ENCODE assay signal across 21 cellular contexts in genomic region chr1:240737761-240738265, GRCh38.
DNase-seq lines count a peak whose midpoint lies in the region; ATAC-seq and TF ChIP-seq lines count a peak whose summit lies in the region.
"Had no signal": no experiment of that assay in that cellular context is flagged by ENCODE, and none has a peak within 500 bp of the region (broad histone marks: within the 10 kb centered on the region; RNA-seq: fewer than 3 reads in every experiment).

No MANE protein-coding gene starts in this region.

- H3K4me3 ChIP-seq in ACC112 (ENCODE audit: low read depth, low read length): no peak overlapping the region
- no peak overlapping the region for H3K4me3 ChIP-seq in GM23248
- no peak overlapping the region for H3K4me3 ChIP-seq in A673 (ENCODE audit: low read depth, low read length, poor library complexity, severe bottlenecking)
- H3K4me3 ChIP-seq: Peyer's patch had no signal

- H3K9me3 ChIP-seq in GM23248 (ENCODE audit: low read depth) (no peaks in the 10 kb centered on the region), A673 (ENCODE audit: low read depth, low read length, poor library complexity, severe bottlenecking) (no peaks in the 10 kb centered on the region)
- H3K9me3 ChIP-seq: Peyer's patch had no signal

- H3K4me2 ChIP-seq in GM23248 (ENCODE audit: unreplicated experiment): peak overlapping the region; percentile 26

- no peaks in the 10 kb centered on the region for H3K9me2 ChIP-seq in GM23248 (ENCODE audit: insufficient read depth)

- BruUV-seq in A673 (replicated peaks; lab: Mats Ljungman, UMichigan): no TSS peak

- CTCF ChIA-PET in A673 (lab: Charles Lee): no interaction called here

- no peak for TF ChIP-seq CTCF in A673 (conservative IDR thresholded peaks at IDR 0.05; ENCODE audit: low read depth, low read length)

- H3K36me3 ChIP-seq in ACC112 (ENCODE audit: insufficient read depth, low read length) (no peaks in the 10 kb centered on the region), GM23248 (ENCODE audit: low read depth) (no peaks in the 10 kb centered on the region), A673 (ENCODE audit: insufficient read depth, low read length, poor library complexity, severe bottlenecking) (no peaks in the 10 kb centered on the region)
- H3K36me3 ChIP-seq: Peyer's patch had no signal

- H3K4me1 ChIP-seq in ACC112 (ENCODE audit: control insufficient read depth, insufficient read depth, low read length, unreplicated experiment) (peaks cover 26% of the 10 kb centered on the region), GM23248 (ENCODE audit: insufficient read depth) (peaks cover 37% of the 10 kb centered on the region), A673 (ENCODE audit: insufficient read depth, low read length, poor library complexity, severe bottlenecking) (no peaks in the 10 kb centered on the region)
- H3K4me1 ChIP-seq: Peyer's patch had no signal

- H3K27me3 ChIP-seq in ACC112 (ENCODE audit: insufficient read depth, low read length) (no peaks in the 10 kb centered on the region), GM23248 (replicated peaks; ENCODE audit: insufficient read depth) (no peaks in the 10 kb centered on the region), A673 (replicated peaks; ENCODE audit: insufficient read depth, low read depth, low read length, poor library complexity) (no peaks in the 10 kb centered on the region)
- H3K27me3 ChIP-seq: Peyer's patch had no signal

- POLR2A ChIA-PET in A673 (lab: Charles Lee; ENCODE audit: low non-redundant PET): no interaction called here

- no peak overlapping the region for H2AFZ ChIP-seq in ACC112 (ENCODE audit: low read length, unreplicated experiment)
- H2AFZ ChIP-seq in GM23248: no peak overlapping the region

- peak overlapping the region; percentile 14; the same call in 1 of the 2 replicates for H3K27ac ChIP-seq in ACC112 (ENCODE audit: low read depth, low read length)
- peak overlapping the region; percentile 27; the same call in 1 of the 2 replicates for H3K27ac ChIP-seq in GM23248
- no peak overlapping the region for H3K27ac ChIP-seq in A673 (ENCODE audit: low read depth, low read length, poor library complexity, severe bottlenecking)
- H3K27ac ChIP-seq: Peyer's patch had no signal

- no peak for ATAC-seq in GM21825 (IDR thresholded peaks at IDR 0.05; ENCODE audit: unreplicated experiment)
- ATAC-seq: HepG2 had no signal

- H3K9ac ChIP-seq in GM23248: no peak overlapping the region

- WGBS in GM23248 (ENCODE audit: low coverage in 1 of 2, low lambda C conversion rate in 2 of 2, missing lambda C conversion rate in 2 of 2), 2 experiments: 30 to 34% methylated on average over 6 of the region's 6 CpGs

- peak; percentile 58 for DNase-seq in GM23248
- peak; percentile 27 for DNase-seq in astrocyte of the hippocampus (ENCODE audit: low read depth, low spot score)
- peak; percentile 36 for DNase-seq in myocyte (ENCODE audit: low read depth)
- no peak for DNase-seq in HuH-7 (ENCODE audit: low spot score)
- DNase-seq in ureter (ENCODE audit: low spot score): no peak
- DNase-seq in A673 (ENCODE audit: low spot score): no peak
- DNase-seq: 8988T; CD4-positive, CD25-positive, alpha-beta regulatory T cell; DMS79; KBM-7; MV-4-11; NCI-H1105 treated with DMSO at 0.1 percent for 48 hours; NCI-H2029 treated with DMSO at 0.1 percent for 48 hours; NCI-H226; NCI-H524 treated with DMSO at 0.1 percent for 48 hours; NCI-H82; Peyer's patch; T-helper 1 cell had no signal

- H3F3A ChIP-seq in GM23248 (ENCODE audit: insufficient read depth): peaks cover 29% of the 10 kb centered on the region

- H3K79me2 ChIP-seq in ACC112 (ENCODE audit: control insufficient read depth, insufficient read depth, low read length, unreplicated experiment) (no peaks in the 10 kb centered on the region), GM23248 (ENCODE audit: insufficient read depth) (no peaks in the 10 kb centered on the region)

- H4K20me1 ChIP-seq in GM23248 (ENCODE audit: insufficient read depth): no peaks in the 10 kb centered on the region

- intact Hi-C loops in A673 (cut with micrococcal nuclease; ENCODE audit: unreplicated experiment): loop anchor here (10.0 kb wide), 1 partner anchor 667 kb away; no protein-coding TSS in a partner anchor

- in situ Hi-C loops in GM23248 (cut with MboI): loop anchor here (10.0 kb wide), 3 partner anchors 117 to 767 kb away; no protein-coding TSS in a partner anchor

Comparison
In these comparisons a context has a peak if more than half of its experiments do, and no peak if none do; other contexts are left out.
1. DNase-seq: peak in GM23248 (single experiment), astrocyte of the hippocampus (single experiment) and myocyte (single experiment); none in HuH-7 (single experiment), ureter (single experiment) and A673 (single experiment).